In the genomic region with DNA sequence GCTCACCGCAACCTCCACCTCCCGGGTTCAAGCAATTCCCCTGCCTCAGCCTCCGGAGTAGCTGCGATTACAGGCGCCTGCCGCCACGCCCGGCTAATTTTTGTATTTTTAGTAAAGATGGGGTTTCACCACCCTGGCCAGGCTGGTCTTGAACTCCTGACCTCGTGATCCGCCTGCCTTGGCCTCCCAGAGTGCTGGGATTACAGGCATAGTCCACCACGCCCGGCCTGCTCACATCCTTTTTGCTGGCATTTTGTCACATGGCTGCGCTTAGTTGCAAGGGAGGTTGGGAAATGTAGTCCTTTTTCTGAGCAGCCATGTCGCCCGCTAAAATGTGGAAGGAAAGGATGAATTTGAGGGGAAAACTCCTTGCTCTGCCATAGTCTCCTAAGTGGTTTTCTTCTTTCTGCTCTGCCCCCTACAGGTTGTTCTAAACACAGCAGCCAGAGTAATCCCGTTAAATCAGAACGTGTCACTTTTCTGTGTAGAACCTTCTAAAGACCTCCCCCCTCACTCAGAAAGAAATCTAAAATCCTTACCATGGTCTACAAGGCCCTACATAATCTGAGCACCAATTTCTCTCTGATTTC, we compare ENCODE assay signal across 1 cellular context.
TF ChIP-seq lines count a peak whose summit lies in the region.

No MANE protein-coding gene starts in this region.

TF ChIP-seq in K562, 482 proteins besides CTCF, POLR2A, EP300 and RAD21 (continued from another document and continues in another):
- TF ChIP-seq, protein P1, sequence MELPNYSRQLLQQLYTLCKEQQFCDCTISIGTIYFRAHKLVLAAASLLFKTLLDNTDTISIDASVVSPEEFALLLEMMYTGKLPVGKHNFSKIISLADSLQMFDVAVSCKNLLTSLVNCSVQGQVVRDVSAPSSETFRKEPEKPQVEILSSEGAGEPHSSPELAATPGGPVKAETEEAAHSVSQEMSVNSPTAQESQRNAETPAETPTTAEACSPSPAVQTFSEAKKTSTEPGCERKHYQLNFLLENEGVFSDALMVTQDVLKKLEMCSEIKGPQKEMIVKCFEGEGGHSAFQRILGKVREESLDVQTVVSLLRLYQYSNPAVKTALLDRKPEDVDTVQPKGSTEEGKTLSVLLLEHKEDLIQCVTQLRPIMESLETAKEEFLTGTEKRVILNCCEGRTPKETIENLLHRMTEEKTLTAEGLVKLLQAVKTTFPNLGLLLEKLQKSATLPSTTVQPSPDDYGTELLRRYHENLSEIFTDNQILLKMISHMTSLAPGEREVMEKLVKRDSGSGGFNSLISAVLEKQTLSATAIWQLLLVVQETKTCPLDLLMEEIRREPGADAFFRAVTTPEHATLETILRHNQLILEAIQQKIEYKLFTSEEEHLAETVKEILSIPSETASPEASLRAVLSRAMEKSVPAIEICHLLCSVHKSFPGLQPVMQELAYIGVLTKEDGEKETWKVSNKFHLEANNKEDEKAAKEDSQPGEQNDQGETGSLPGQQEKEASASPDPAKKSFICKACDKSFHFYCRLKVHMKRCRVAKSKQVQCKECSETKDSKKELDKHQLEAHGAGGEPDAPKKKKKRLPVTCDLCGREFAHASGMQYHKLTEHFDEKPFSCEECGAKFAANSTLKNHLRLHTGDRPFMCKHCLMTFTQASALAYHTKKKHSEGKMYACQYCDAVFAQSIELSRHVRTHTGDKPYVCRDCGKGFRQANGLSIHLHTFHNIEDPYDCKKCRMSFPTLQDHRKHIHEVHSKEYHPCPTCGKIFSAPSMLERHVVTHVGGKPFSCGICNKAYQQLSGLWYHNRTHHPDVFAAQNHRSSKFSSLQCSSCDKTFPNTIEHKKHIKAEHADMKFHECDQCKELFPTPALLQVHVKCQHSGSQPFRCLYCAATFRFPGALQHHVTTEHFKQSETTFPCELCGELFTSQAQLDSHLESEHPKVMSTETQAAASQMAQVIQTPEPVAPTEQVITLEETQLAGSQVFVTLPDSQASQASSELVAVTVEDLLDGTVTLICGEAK (IDR thresholded peaks at IDR 0.05): peak; percentile 38; the same call in 1 of the 2 replicates
- TF ChIP-seq, protein P1 (CRISPR knock-in tag; IDR thresholded peaks at IDR 0.05): no peak
- TF ChIP-seq SAFB2 (IDR thresholded peaks at IDR 0.05; ENCODE audit: borderline replicate concordance, low read depth, low read length, severe bottlenecking) (no peak), ZNF551 (CRISPR knock-in tag; IDR thresholded peaks at IDR 0.05) (no peak), NFXL1 (CRISPR knock-in tag; IDR thresholded peaks at IDR 0.05) (no peak), BCOR (IDR thresholded peaks at IDR 0.05) (peak; percentile 85), PRPF4 (IDR thresholded peaks at IDR 0.05; ENCODE audit: insufficient read depth, low read depth, low read length, poor library complexity, severe bottlenecking) (no peak), HDAC2 (IDR thresholded peaks at IDR 0.05) (peak; percentile 60; the same call in 1 of the 2 replicates), CTBP1 (IDR thresholded peaks at IDR 0.05; ENCODE audit: borderline replicate concordance) (peak; percentile 86), KHSRP (IDR thresholded peaks at IDR 0.05) (no peak), DPF2 (IDR thresholded peaks at IDR 0.05) (0 out of 2 replicates have a peak, but pooled peaks have one; percentile 22), SUPT5H (IDR thresholded peaks at IDR 0.05) (no peak), NR2C1 (IDR thresholded peaks at IDR 0.05) (peak; percentile 37; the same call in 1 of the 2 replicates), NR2C1 (tag; IDR thresholded peaks at IDR 0.05) (peak; percentile 56; the same call in 1 of the 2 replicates), ESRRA (IDR thresholded peaks at IDR 0.05; ENCODE audit: borderline replicate concordance, low read depth) (peak; percentile 68; the same call in 1 of the 2 replicates), LCOR (CRISPR knock-in tag; IDR thresholded peaks at IDR 0.05) (0 out of 2 replicates have a peak, but pooled peaks have one; percentile 48), TOE1 (IDR thresholded peaks at IDR 0.05; ENCODE audit: borderline replicate concordance) (peak; percentile 88), TOE1 (CRISPR knock-in tag; IDR thresholded peaks at IDR 0.05; ENCODE audit: borderline replicate concordance, low read depth) (no peak), CCNT2 (IDR thresholded peaks at IDR 0.05; ENCODE audit: borderline replicate concordance, extremely low read depth, insufficient read length, low read depth, low read length) (no peak), SOX6 (IDR thresholded peaks at IDR 0.05) (peak; percentile 28; the same call in 1 of the 2 replicates)
- TF ChIP-seq, protein P2, sequence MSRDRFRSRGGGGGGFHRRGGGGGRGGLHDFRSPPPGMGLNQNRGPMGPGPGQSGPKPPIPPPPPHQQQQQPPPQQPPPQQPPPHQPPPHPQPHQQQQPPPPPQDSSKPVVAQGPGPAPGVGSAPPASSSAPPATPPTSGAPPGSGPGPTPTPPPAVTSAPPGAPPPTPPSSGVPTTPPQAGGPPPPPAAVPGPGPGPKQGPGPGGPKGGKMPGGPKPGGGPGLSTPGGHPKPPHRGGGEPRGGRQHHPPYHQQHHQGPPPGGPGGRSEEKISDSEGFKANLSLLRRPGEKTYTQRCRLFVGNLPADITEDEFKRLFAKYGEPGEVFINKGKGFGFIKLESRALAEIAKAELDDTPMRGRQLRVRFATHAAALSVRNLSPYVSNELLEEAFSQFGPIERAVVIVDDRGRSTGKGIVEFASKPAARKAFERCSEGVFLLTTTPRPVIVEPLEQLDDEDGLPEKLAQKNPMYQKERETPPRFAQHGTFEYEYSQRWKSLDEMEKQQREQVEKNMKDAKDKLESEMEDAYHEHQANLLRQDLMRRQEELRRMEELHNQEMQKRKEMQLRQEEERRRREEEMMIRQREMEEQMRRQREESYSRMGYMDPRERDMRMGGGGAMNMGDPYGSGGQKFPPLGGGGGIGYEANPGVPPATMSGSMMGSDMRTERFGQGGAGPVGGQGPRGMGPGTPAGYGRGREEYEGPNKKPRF (IDR thresholded peaks at IDR 0.05; ENCODE audit: low read depth, low read length): no peak
- TF ChIP-seq, protein P3, sequence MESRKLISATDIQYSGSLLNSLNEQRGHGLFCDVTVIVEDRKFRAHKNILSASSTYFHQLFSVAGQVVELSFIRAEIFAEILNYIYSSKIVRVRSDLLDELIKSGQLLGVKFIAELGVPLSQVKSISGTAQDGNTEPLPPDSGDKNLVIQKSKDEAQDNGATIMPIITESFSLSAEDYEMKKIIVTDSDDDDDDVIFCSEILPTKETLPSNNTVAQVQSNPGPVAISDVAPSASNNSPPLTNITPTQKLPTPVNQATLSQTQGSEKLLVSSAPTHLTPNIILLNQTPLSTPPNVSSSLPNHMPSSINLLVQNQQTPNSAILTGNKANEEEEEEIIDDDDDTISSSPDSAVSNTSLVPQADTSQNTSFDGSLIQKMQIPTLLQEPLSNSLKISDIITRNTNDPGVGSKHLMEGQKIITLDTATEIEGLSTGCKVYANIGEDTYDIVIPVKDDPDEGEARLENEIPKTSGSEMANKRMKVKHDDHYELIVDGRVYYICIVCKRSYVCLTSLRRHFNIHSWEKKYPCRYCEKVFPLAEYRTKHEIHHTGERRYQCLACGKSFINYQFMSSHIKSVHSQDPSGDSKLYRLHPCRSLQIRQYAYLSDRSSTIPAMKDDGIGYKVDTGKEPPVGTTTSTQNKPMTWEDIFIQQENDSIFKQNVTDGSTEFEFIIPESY (CRISPR knock-in tag; IDR thresholded peaks at IDR 0.05): 0 out of 2 replicates have a peak, but pooled peaks have one; percentile 17
- TF ChIP-seq, protein P4, sequence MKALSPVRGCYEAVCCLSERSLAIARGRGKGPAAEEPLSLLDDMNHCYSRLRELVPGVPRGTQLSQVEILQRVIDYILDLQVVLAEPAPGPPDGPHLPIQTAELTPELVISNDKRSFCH (CRISPR knock-in tag; IDR thresholded peaks at IDR 0.05): no peak
- TF ChIP-seq, protein P4 (tag; IDR thresholded peaks at IDR 0.05): peak; percentile 37; the same call in 1 of the 2 replicates
- TF ChIP-seq, protein P5, sequence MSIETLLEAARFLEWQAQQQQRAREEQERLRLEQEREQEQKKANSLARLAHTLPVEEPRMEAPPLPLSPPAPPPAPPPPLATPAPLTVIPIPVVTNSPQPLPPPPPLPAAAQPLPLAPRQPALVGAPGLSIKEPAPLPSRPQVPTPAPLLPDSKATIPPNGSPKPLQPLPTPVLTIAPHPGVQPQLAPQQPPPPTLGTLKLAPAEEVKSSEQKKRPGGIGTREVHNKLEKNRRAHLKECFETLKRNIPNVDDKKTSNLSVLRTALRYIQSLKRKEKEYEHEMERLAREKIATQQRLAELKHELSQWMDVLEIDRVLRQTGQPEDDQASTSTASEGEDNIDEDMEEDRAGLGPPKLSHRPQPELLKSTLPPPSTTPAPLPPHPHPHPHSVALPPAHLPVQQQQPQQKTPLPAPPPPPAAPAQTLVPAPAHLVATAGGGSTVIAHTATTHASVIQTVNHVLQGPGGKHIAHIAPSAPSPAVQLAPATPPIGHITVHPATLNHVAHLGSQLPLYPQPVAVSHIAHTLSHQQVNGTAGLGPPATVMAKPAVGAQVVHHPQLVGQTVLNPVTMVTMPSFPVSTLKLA (conservative IDR thresholded peaks at IDR 0.05): peak; percentile 41 to 62; a peak in 3 of 4 replicates
- TF ChIP-seq, protein P6, sequence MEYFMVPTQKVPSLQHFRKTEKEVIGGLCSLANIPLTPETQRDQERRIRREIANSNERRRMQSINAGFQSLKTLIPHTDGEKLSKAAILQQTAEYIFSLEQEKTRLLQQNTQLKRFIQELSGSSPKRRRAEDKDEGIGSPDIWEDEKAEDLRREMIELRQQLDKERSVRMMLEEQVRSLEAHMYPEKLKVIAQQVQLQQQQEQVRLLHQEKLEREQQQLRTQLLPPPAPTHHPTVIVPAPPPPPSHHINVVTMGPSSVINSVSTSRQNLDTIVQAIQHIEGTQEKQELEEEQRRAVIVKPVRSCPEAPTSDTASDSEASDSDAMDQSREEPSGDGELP (CRISPR knock-in tag; IDR thresholded peaks at IDR 0.05; ENCODE audit: borderline replicate concordance): peak; percentile 53; the same call in 1 of the 2 replicates
- TF ChIP-seq, protein P7, sequence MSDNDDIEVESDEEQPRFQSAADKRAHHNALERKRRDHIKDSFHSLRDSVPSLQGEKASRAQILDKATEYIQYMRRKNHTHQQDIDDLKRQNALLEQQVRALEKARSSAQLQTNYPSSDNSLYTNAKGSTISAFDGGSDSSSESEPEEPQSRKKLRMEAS (CRISPR knock-in tag; IDR thresholded peaks at IDR 0.05): peak; percentile 51; the same call in 1 of the 2 replicates
- TF ChIP-seq, protein P8, sequence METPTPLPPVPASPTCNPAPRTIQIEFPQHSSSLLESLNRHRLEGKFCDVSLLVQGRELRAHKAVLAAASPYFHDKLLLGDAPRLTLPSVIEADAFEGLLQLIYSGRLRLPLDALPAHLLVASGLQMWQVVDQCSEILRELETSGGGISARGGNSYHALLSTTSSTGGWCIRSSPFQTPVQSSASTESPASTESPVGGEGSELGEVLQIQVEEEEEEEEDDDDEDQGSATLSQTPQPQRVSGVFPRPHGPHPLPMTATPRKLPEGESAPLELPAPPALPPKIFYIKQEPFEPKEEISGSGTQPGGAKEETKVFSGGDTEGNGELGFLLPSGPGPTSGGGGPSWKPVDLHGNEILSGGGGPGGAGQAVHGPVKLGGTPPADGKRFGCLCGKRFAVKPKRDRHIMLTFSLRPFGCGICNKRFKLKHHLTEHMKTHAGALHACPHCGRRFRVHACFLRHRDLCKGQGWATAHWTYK (CRISPR knock-in tag; IDR thresholded peaks at IDR 0.05): no peak
- TF ChIP-seq, protein P9, sequence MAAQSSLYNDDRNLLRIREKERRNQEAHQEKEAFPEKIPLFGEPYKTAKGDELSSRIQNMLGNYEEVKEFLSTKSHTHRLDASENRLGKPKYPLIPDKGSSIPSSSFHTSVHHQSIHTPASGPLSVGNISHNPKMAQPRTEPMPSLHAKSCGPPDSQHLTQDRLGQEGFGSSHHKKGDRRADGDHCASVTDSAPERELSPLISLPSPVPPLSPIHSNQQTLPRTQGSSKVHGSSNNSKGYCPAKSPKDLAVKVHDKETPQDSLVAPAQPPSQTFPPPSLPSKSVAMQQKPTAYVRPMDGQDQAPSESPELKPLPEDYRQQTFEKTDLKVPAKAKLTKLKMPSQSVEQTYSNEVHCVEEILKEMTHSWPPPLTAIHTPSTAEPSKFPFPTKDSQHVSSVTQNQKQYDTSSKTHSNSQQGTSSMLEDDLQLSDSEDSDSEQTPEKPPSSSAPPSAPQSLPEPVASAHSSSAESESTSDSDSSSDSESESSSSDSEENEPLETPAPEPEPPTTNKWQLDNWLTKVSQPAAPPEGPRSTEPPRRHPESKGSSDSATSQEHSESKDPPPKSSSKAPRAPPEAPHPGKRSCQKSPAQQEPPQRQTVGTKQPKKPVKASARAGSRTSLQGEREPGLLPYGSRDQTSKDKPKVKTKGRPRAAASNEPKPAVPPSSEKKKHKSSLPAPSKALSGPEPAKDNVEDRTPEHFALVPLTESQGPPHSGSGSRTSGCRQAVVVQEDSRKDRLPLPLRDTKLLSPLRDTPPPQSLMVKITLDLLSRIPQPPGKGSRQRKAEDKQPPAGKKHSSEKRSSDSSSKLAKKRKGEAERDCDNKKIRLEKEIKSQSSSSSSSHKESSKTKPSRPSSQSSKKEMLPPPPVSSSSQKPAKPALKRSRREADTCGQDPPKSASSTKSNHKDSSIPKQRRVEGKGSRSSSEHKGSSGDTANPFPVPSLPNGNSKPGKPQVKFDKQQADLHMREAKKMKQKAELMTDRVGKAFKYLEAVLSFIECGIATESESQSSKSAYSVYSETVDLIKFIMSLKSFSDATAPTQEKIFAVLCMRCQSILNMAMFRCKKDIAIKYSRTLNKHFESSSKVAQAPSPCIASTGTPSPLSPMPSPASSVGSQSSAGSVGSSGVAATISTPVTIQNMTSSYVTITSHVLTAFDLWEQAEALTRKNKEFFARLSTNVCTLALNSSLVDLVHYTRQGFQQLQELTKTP (IDR thresholded peaks at IDR 0.05; ENCODE audit: low read depth in 1 of 2, partially characterized antibody in 2 of 2): peak in 1 of 2 experiments; percentile 86
